8 cellular contexts compared by ENCODE assay signal in the genomic region with DNA sequence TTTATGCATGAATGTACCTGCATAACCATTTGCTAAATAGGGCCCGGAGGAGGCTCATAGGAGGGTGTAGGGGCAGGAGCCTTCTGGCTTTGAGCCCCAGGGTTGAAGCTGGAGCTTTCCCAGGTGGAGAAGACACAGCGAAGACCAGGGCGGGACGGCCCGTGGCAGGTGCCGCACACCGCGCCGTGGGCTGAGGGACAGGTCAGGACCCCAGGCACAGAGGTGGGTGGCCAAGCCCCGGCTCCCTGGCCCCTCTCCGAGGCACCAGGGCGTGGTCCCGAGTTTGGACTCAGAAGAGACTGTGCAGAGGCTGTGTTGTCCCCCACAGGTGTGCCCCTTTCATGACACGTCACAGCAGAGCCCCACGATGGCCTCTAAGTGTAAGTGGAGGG. TPM values are rescaled to one million over a fixed set of nuclear protein-coding genes. Genes with fewer than 3 reads are reported as not detected.
DNase-seq lines count a peak whose midpoint lies in the region; ATAC-seq and TF ChIP-seq lines count a peak whose summit lies in the region.

No MANE protein-coding gene starts in this region.

- H3K27me3 Mint-ChIP-seq in type B pancreatic cell = no peaks in the 10 kb centered on the region

- H3K27ac ChIP-seq in right atrium auricular region = no peak overlapping the region
- no peak overlapping the region for H3K27ac ChIP-seq in OCI-LY7 (ENCODE audit: low read depth, low read length, poor library complexity, severe bottlenecking)
- no peak overlapping the region for H3K27ac ChIP-seq in iPS-20b (ENCODE audit: low read length)

- H4K20me1 ChIP-seq in OCI-LY7 (ENCODE audit: insufficient read depth, low read length) = no peaks in the 10 kb centered on the region

- no peak overlapping the region for H3K4me3 Mint-ChIP-seq in type B pancreatic cell

- H3K4me1 ChIP-seq in right atrium auricular region (peaks cover 0 to 19% of the 10 kb centered on the region in 2 donors), OCI-LY7 (ENCODE audit: insufficient read depth, low read length, poor library complexity, severe bottlenecking) (peaks cover 20% of the 10 kb centered on the region), iPS-20b (ENCODE audit: insufficient read depth, low read length) (no peaks in the 10 kb centered on the region)

- H3K27me3 ChIP-seq in right atrium auricular region = no peaks in the 10 kb centered on the region
- H3K27me3 ChIP-seq in iPS-20b (ENCODE audit: insufficient read depth, low read length) = no peaks in the 10 kb centered on the region; the same call in 1 of the 2 replicates

- H3K79me2 ChIP-seq in OCI-LY7 (ENCODE audit: insufficient read depth, low read depth, low read length) = no peaks in the 10 kb centered on the region

- H3K36me3 ChIP-seq in right atrium auricular region (no peaks in the 10 kb centered on the region), OCI-LY7 (ENCODE audit: insufficient read depth, low read length) (no peaks in the 10 kb centered on the region), iPS-20b (ENCODE audit: insufficient read depth, low read depth, low read length) (no peaks in the 10 kb centered on the region)

- no TSS peak for BruUV-seq in OCI-LY7 (replicated peaks; lab: Mats Ljungman, UMichigan)

- H3K9ac ChIP-seq in iPS-20b (ENCODE audit: low read depth, low read length) = no peak overlapping the region

- peak; percentile 45 for DNase-seq in Right ventricle myocardium superior
- no peak for DNase-seq in right atrium auricular region (ENCODE audit: low spot score)
- DNase-seq in OCI-LY7 (ENCODE audit: low spot score) = no peak
- no peak for DNase-seq in type B pancreatic cell (ENCODE audit: extremely low spot score, unreplicated experiment)
- DNase-seq in A172 (ENCODE audit: low spot score) = no peak
- no peak for DNase-seq in NCI-H446 treated with DMSO at 0.1 percent for 48 hours (lab: John Stamatoyannopoulos, UW)
- no peak for DNase-seq in NCI-H446 (lab: John Stamatoyannopoulos, UW)

- no peaks in the 10 kb centered on the region for H3K36me3 Mint-ChIP-seq in type B pancreatic cell

- H3K4me2 ChIP-seq in OCI-LY7 (ENCODE audit: low read length) = peak overlapping the region; percentile 61

- H3K4me1 Mint-ChIP-seq in type B pancreatic cell (ENCODE audit: unreplicated experiment) = no peaks in the 10 kb centered on the region

- TF ChIP-seq CTCF in right atrium auricular region (IDR thresholded peaks at IDR 0.05) = peak in 1 of 2 donors; percentile 57
- TF ChIP-seq CTCF in OCI-LY7 (conservative IDR thresholded peaks at IDR 0.05; ENCODE audit: low read length) = 0 out of 2 replicates have a peak, but pooled peaks have one; percentile 10
- peak; percentile 16 for TF ChIP-seq CTCF in type B pancreatic cell (conservative IDR thresholded peaks at IDR 0.05)

- peak overlapping the region; percentile 5; the same call in 1 of the 2 replicates for H2AFZ ChIP-seq in OCI-LY7 (ENCODE audit: low read length)

- H3K27ac Mint-ChIP-seq in type B pancreatic cell = no peak overlapping the region

- peak overlapping the region in 1 of 2 donors; percentile 15 for H3K4me3 ChIP-seq in right atrium auricular region
- no peak overlapping the region for H3K4me3 ChIP-seq in OCI-LY7 (ENCODE audit: low read depth, low read length, poor library complexity, severe bottlenecking)
- 0 out of 2 replicates have a peak overlapping the region, but pooled peaks have one; percentile 16 for H3K4me3 ChIP-seq in iPS-20b (ENCODE audit: low read length)

- H3K9me3 ChIP-seq in right atrium auricular region = no peaks in the 10 kb centered on the region
- no peaks in the 10 kb centered on the region for H3K9me3 ChIP-seq in OCI-LY7 (ENCODE audit: low read length)
- H3K9me3 ChIP-seq in iPS-20b (ENCODE audit: insufficient read depth, low read depth, low read length) = no peaks in the 10 kb centered on the region

- CTCF ChIA-PET in OCI-LY7 (lab: Charles Lee; ENCODE audit: unreplicated experiment) = no interaction called here

- no peaks in the 10 kb centered on the region for H3K9me2 ChIP-seq in OCI-LY7 (ENCODE audit: insufficient read depth, low read length)

- H3K9me3 Mint-ChIP-seq in type B pancreatic cell = no peaks in the 10 kb centered on the region

- intact Hi-C loops in Right ventricle myocardium superior (cut with DNase I) (loop anchor here (1.0 to 5.0 kb wide), 2 partner anchors 66 to 231 kb away; no protein-coding TSS in a partner anchor), OCI-LY7 (cut with micrococcal nuclease; ENCODE audit: unreplicated experiment) (loop anchor here (1.0 to 10.0 kb wide), 2 partner anchors 65 to 229 kb away; no protein-coding TSS in a partner anchor)

- POLR2A ChIA-PET in OCI-LY7 (lab: Charles Lee) = no interaction called here

- ATAC-seq in Right ventricle myocardium superior (ENCODE audit: poor library complexity) = no peak

RNA-seq across cellular contexts. Expression of gene PWWP2B, which starts 56.5 kb away (rescaled TPM):
- total RNA-seq in Right ventricle myocardium superior (23.0 TPM), right atrium auricular region (1 to 10 TPM; 7.7 to 8.1 TPM), OCI-LY7 (2022) (9.4 and 10.6 TPM in 2 replicates), type B pancreatic cell (ENCODE audit: low replicate concordance) (22.6 and 41.4 TPM in 2 replicates)
- total RNA-seq in OCI-LY7 (2014; rRNA removed; shearing (Covaris generic)) = 4.6 and 5.9 TPM in 2 replicates
- total RNA-seq in A172 (2014; rRNA removed; shearing (Covaris generic)) = 12.1 and 20.9 TPM in 2 replicates
